Comparison of ENCODE assay signal across 13 cellular contexts in the genomic region with DNA sequence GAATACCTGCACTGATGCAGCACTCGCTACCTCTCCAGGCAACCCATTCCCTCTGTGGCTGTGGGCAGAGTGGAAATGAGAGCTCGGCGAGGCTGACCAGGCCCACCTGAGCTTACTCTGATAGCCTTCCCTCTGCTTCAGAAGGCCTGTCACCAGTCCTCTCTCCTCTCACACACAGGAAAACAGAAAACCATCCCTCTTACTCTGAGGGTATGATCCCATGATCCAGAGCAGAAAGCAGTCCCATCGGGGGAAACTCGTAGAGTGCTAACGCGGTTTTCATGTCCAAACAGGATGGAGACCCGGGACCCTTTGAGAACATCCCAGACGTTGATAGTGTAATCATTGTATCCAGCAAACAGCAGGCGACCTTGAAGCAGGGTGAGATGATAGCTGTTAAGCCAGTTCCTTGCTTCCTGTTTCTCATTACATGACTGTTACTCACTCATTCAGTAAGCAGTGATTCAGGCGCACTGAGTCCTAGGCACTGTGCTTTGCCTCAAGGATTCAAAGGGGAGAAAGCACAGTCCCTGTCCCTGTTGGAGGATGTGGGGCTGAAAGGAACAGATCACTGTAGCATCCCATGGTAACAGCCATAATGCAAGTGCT. TPM values are rescaled to one million over a fixed set of nuclear protein-coding genes. Genes with fewer than 3 reads are reported as not detected.
DNase-seq lines count a peak whose midpoint lies in the region; ATAC-seq, FAIRE-seq and TF ChIP-seq lines count a peak whose summit lies in the region.
"Had no signal": no experiment of that assay in that cellular context is flagged by ENCODE, and none has a peak within 500 bp of the region (broad histone marks: within the 10 kb centered on the region; RNA-seq: fewer than 3 reads in every experiment).

No MANE protein-coding gene starts in this region.

- intact Hi-C loops in activated naive CD4-positive, alpha-beta T cell treated with anti-CD3 and anti-CD28 coated beads for 36 hours (cut with micrococcal nuclease) = no loop called here

- no peaks in the 10 kb centered on the region for H3K36me3 ChIP-seq in small intestine (ENCODE audit: control insufficient read depth in 2 of 2, insufficient read depth in 2 of 2, low read length in 2 of 2)
- peaks cover 7% of the 10 kb centered on the region for H3K36me3 ChIP-seq in right atrium auricular region
- peaks cover 0 to 2% of the 10 kb centered on the region in 2 experiments for H3K36me3 ChIP-seq in trophoblast cell (ENCODE audit: control insufficient read depth in 1 of 2, insufficient read depth in 2 of 2, low read length in 2 of 2)

- no peaks in the 10 kb centered on the region for H3K27me3 Mint-ChIP-seq in activated naive CD4-positive, alpha-beta T cell treated with anti-CD3 and anti-CD28 coated beads for 36 hours (ENCODE audit: low read depth)
- H3K27me3 Mint-ChIP-seq in mesothelial cell of epicardium (ENCODE audit: low read depth) = no peaks in the 10 kb centered on the region
- H3K27me3 Mint-ChIP-seq: CD4-positive, CD25-positive, alpha-beta regulatory T cell; effector memory CD8-positive, alpha-beta T cell had no signal

- CTCF ChIA-PET in activated naive CD4-positive, alpha-beta T cell treated with anti-CD3 and anti-CD28 coated beads for 36 hours (lab: Charles Lee) = interaction anchor here (0.5 kb wide), 1 partner anchor 141 kb away, joined by 6 read pairs; no protein-coding TSS in a partner anchor

- H2BK5ac ChIP-seq in trophoblast cell (ENCODE audit: low read depth, low read length, poor library complexity) = no peak overlapping the region

- H3K9me3 ChIP-seq in small intestine (ENCODE audit: control insufficient read depth, low read depth) (no peaks in the 10 kb centered on the region), right atrium auricular region (no peaks in the 10 kb centered on the region), trophoblast cell (ENCODE audit: insufficient read depth, low read depth, low read length) (no peaks in the 10 kb centered on the region)

- peak overlapping the region; percentile 17 for H3K27ac Mint-ChIP-seq in activated naive CD4-positive, alpha-beta T cell treated with anti-CD3 and anti-CD28 coated beads for 36 hours
- no peak overlapping the region for H3K27ac Mint-ChIP-seq in mesothelial cell of epicardium

- H3K4me2 ChIP-seq in trophoblast cell (ENCODE audit: low read length) = no peak overlapping the region

- no peak overlapping the region for H2BK12ac ChIP-seq in trophoblast cell (ENCODE audit: low read length)

- H3K4me1 ChIP-seq in small intestine (ENCODE audit: control insufficient read depth in 2 of 2, insufficient read depth in 1 of 2, low read depth in 1 of 2, low read length in 1 of 2) (no peaks in the 10 kb centered on the region), right atrium auricular region (no peaks in the 10 kb centered on the region), trophoblast cell (ENCODE audit: control insufficient read depth in 1 of 2, insufficient read depth in 2 of 2, low read length in 2 of 2) (no peaks in the 10 kb centered on the region)

- no peak overlapping the region for H4K91ac ChIP-seq in trophoblast cell (ENCODE audit: low read depth, low read length)

- H2BK120ac ChIP-seq in trophoblast cell (ENCODE audit: insufficient read depth, low read length, poor library complexity) = no peak overlapping the region

- no peak overlapping the region for H3K4ac ChIP-seq in trophoblast cell (ENCODE audit: low read depth, low read length)

- no peak overlapping the region for H4K8ac ChIP-seq in trophoblast cell (ENCODE audit: low read depth, low read length)

- H3K9ac ChIP-seq in trophoblast cell (ENCODE audit: low read length) = no peak overlapping the region

- H3K27me3 ChIP-seq in small intestine (ENCODE audit: control insufficient read depth in 2 of 2, insufficient read depth in 2 of 2, low read length in 2 of 2) (no peaks in the 10 kb centered on the region), right atrium auricular region (no peaks in the 10 kb centered on the region), trophoblast cell (ENCODE audit: insufficient read depth, low read length) (no peaks in the 10 kb centered on the region)

- H4K12ac ChIP-seq in trophoblast cell (ENCODE audit: low read depth, low read length) = no peak overlapping the region

- no peaks in the 10 kb centered on the region for H3K79me2 ChIP-seq in trophoblast cell (ENCODE audit: control insufficient read depth, insufficient read depth, low read length, poor library complexity)

- H3K27ac ChIP-seq in small intestine (ENCODE audit: low read depth in 1 of 2, low read length in 1 of 2) = no peak overlapping the region
- H3K27ac ChIP-seq in right atrium auricular region = no peak overlapping the region
- H3K27ac ChIP-seq in trophoblast cell (ENCODE audit: low read depth, low read length) = no peak overlapping the region

- no peak overlapping the region for H3K14ac ChIP-seq in trophoblast cell (ENCODE audit: low read length)

- TF ChIP-seq CTCF in mesothelial cell of epicardium (IDR thresholded peaks at IDR 0.05; ENCODE audit: unreplicated experiment) (no peak), right atrium auricular region (IDR thresholded peaks at IDR 0.05) (no peak)

- H2AK5ac ChIP-seq in trophoblast cell (ENCODE audit: low read length) = no peak overlapping the region

- no peaks in the 10 kb centered on the region for H3K9me3 Mint-ChIP-seq in activated naive CD4-positive, alpha-beta T cell treated with anti-CD3 and anti-CD28 coated beads for 36 hours
- no peaks in the 10 kb centered on the region for H3K9me3 Mint-ChIP-seq in mesothelial cell of epicardium
- H3K9me3 Mint-ChIP-seq: effector memory CD8-positive, alpha-beta T cell had no signal

- peaks cover 4% of the 10 kb centered on the region for H3K4me1 Mint-ChIP-seq in activated naive CD4-positive, alpha-beta T cell treated with anti-CD3 and anti-CD28 coated beads for 36 hours (ENCODE audit: low read depth)
- no peaks in the 10 kb centered on the region for H3K4me1 Mint-ChIP-seq in mesothelial cell of epicardium
- H3K4me1 Mint-ChIP-seq: CD4-positive, CD25-positive, alpha-beta regulatory T cell had no signal

- peaks cover 2% of the 10 kb centered on the region for H3K36me3 Mint-ChIP-seq in activated naive CD4-positive, alpha-beta T cell treated with anti-CD3 and anti-CD28 coated beads for 36 hours (ENCODE audit: low read depth)
- no peaks in the 10 kb centered on the region for H3K36me3 Mint-ChIP-seq in mesothelial cell of epicardium

- no peak overlapping the region for H3K4me3 Mint-ChIP-seq in activated naive CD4-positive, alpha-beta T cell treated with anti-CD3 and anti-CD28 coated beads for 36 hours
- H3K4me3 Mint-ChIP-seq in mesothelial cell of epicardium = no peak overlapping the region
- H3K4me3 Mint-ChIP-seq: CD4-positive, CD25-positive, alpha-beta regulatory T cell; effector memory CD8-positive, alpha-beta T cell had no signal

- H3K79me1 ChIP-seq in trophoblast cell (ENCODE audit: low read length) = no peaks in the 10 kb centered on the region

- no peak overlapping the region for H3K18ac ChIP-seq in trophoblast cell (ENCODE audit: low read length)

- WGBS in small intestine, 3 donors = 64 to 69% (median 67%) methylated on average over 11 of the region's 11 CpGs
- no CpG with 5 or more reads among the region's 11 CpGs for WGBS in trophoblast cell (ENCODE audit: extremely low coverage, insufficient coverage, insufficient read length)

- FAIRE-seq in small intestine (lab: Jason Lieb, UNC) = no peak

- ATAC-seq in esophagus mucosa = peak; percentile 92
- ATAC-seq: effector memory CD8-positive, alpha-beta T cell had no signal

- no peak overlapping the region for H3K23ac ChIP-seq in trophoblast cell (ENCODE audit: low read length)

- DNase-seq in activated naive CD4-positive, alpha-beta T cell treated with anti-CD3 and anti-CD28 coated beads for 36 hours = peak; percentile 45
- DNase-seq in activated naive CD4-positive, alpha-beta T cell treated with Interleukin-2 at 50 U/mL for 16 hours = no peak
- DNase-seq in RKO (ENCODE audit: low spot score) (peak; percentile 75), small intestine (peak; percentile 28), mesothelial cell of epicardium (ENCODE audit: low spot score in 2 of 2, unreplicated experiment in 2 of 2) (no peak), right atrium auricular region (ENCODE audit: low spot score) (no peak), trophoblast cell (no peak)
- DNase-seq: activated CD4-positive, alpha-beta T cell treated with anti-CD3 and anti-CD28 coated beads for 4 hours; CD4-positive, CD25-positive, alpha-beta regulatory T cell; effector memory CD8-positive, alpha-beta T cell; Kasumi-1 had no signal

- H3K4me3 ChIP-seq in small intestine (ENCODE audit: low read depth in 1 of 2, low read length in 2 of 2) = no peak overlapping the region
- H3K4me3 ChIP-seq in right atrium auricular region = no peak overlapping the region
- no peak overlapping the region for H3K4me3 ChIP-seq in trophoblast cell (ENCODE audit: low read depth, low read length)

- no peak overlapping the region for H2AFZ ChIP-seq in trophoblast cell (ENCODE audit: insufficient read depth, low read length, poor library complexity)

RNA-seq across cellular contexts. Expression of a gene that starts 11.8 kb away (rescaled TPM):
- not detected for total RNA-seq in activated naive CD4-positive, alpha-beta T cell treated with anti-CD3 and anti-CD28 coated beads for 36 hours
- 3.7 TPM for total RNA-seq in esophagus mucosa
- 1 to 10 TPM; 3.2 to 5.6 (median 3.8) TPM for polyA plus RNA-seq in small intestine
- 0.36 TPM in 1 of 3 replicates, not detected in the others for total RNA-seq in mesothelial cell of epicardium
- total RNA-seq in right atrium auricular region = under 1 TPM in 1 of 2 donors, not detected in 1; 0.37 TPM
- polyA plus RNA-seq in trophoblast cell (2013) = not detected in 2 replicates
- total RNA-seq: SK-MEL-5 had no signal

Comparison
In these comparisons a context has a peak if more than half of its experiments do, and no peak if none do; other contexts are left out.
1. DNase-seq: peak in activated naive CD4-positive, alpha-beta T cell treated with anti-CD3 and anti-CD28 coated beads for 36 hours (single experiment), RKO (single experiment) and small intestine (single experiment); none in activated naive CD4-positive, alpha-beta T cell treated with Interleukin-2 at 50 U/mL for 16 hours (single experiment), mesothelial cell of epicardium (0 of 2), right atrium auricular region (single experiment) and trophoblast cell (0 of 2).